22 cellular contexts compared by ENCODE assay signal in genomic region chr3:25540187-25540765, GRCh38.
"Had no signal": no experiment of that assay in that cellular context is flagged by ENCODE, and none has a peak within 500 bp of the region (broad histone marks: within the 10 kb centered on the region; RNA-seq: fewer than 3 reads in every experiment).

No MANE protein-coding gene starts in this region.

- H3K27ac ChIP-seq: colonic mucosa, epithelial cell of prostate, neural progenitor cell, prostate gland, thoracic aorta, upper lobe of right lung had no signal

- H3K9me3 ChIP-seq: colonic mucosa, prostate gland, thoracic aorta, upper lobe of right lung had no signal

- H3K27me3 ChIP-seq: colonic mucosa, neural progenitor cell, upper lobe of right lung had no signal

- H3K4me1 ChIP-seq: colonic mucosa, prostate gland had no signal

- DNase-seq: activated CD4-positive, alpha-beta memory T cell treated with anti-CD3 and anti-CD28 coated beads for 36 hours; activated CD4-positive, alpha-beta T cell treated with anti-CD3 and anti-CD28 coated beads for 4 hours; activated naive CD4-positive, alpha-beta T cell; activated naive CD8-positive, alpha-beta T cell treated with anti-CD3 and anti-CD28 coated beads for 36 hours; activated T-cell treated with anti-CD3 and anti-CD28 coated beads for 4 hours; amniotic stem cell; colonic mucosa; endodermal cell; foreskin melanocyte; glutamatergic neuron; mammary epithelial cell; stimulated activated CD4-positive, alpha-beta T cell treated with anti-CD3 and anti-CD28 coated beads, Interleukin-4, amount 100 ng/mL, for 24 hours; upper lobe of right lung had no signal

- H3K4me3 ChIP-seq: colonic mucosa, neural progenitor cell, prostate gland, smooth muscle cell, thoracic aorta, upper lobe of right lung had no signal

- H3K36me3 ChIP-seq: colonic mucosa, neural progenitor cell, prostate gland, thoracic aorta, upper lobe of right lung had no signal

- ATAC-seq: activated T-helper 17 cell treated with anti-CD3 and anti-CD28 coated beads, Interleukin-2, amount 50 U/mL, for 72 hours; left lobe of liver; sciatic nerve; stimulated activated memory B cell treated with anti-CD40 and anti-IgM and Interleukin-4, amounts not matched to agents 10 μg/mL and 1 μg/mL and 100 μg/mL, for 72 hours; upper lobe of right lung had no signal
